In genomic region chr3:195542691-195543641, GRCh38 we compare ENCODE assay signal across 8 cellular contexts. TPM values are rescaled to one million over a fixed set of nuclear protein-coding genes. Genes with fewer than 3 reads are reported as not detected.
DNase-seq lines count a peak whose midpoint lies in the region; ATAC-seq and TF ChIP-seq lines count a peak whose summit lies in the region.

Gene PPP1R2, minus strand, starts transcription at chr3:195543325. Its CDS starts 300 bp downstream, at chr3:195543025.

- H3K27ac Mint-ChIP-seq in activated naive CD4-positive, alpha-beta T cell treated with anti-CD3 and anti-CD28 coated beads, Interleukin-2, amount 10 ng/mL, durations not matched to agents 7 days and 5 days: peak within 1 kb of the TSS; percentile 96

- peak within 1 kb of the TSS; percentile 89 for H3K9ac ChIP-seq in SK-N-MC (ENCODE audit: insufficient read length)

- peaks cover 73% of the 10 kb centered on the region for H3K4me1 Mint-ChIP-seq in activated naive CD4-positive, alpha-beta T cell treated with anti-CD3 and anti-CD28 coated beads, Interleukin-2, amount 10 ng/mL, durations not matched to agents 7 days and 5 days

- peak within 1 kb of the TSS; percentile 90 for H3K4me3 ChIP-seq in SK-N-MC
- peak within 1 kb of the TSS; percentile 74 to 89 for H3K4me3 ChIP-seq in gastroesophageal sphincter

- peaks cover 0 to 78% (median 16%) of the 10 kb centered on the region in 3 donors for H3K4me1 ChIP-seq in gastroesophageal sphincter

- peak; percentile 90 for ATAC-seq in gastroesophageal sphincter

- TF ChIP-seq POLR2A in gastroesophageal sphincter (IDR thresholded peaks at IDR 0.05): peak; percentile 96 to 97

- TF ChIP-seq EP300 in gastroesophageal sphincter (IDR thresholded peaks at IDR 0.05): no peak

- no peaks in the 10 kb centered on the region for H3K27me3 Mint-ChIP-seq in activated naive CD4-positive, alpha-beta T cell treated with anti-CD3 and anti-CD28 coated beads, Interleukin-2, amount 10 ng/mL, durations not matched to agents 7 days and 5 days

- no peaks in the 10 kb centered on the region for H3K9me3 Mint-ChIP-seq in activated naive CD4-positive, alpha-beta T cell treated with anti-CD3 and anti-CD28 coated beads, Interleukin-2, amount 10 ng/mL, durations not matched to agents 7 days and 5 days

- POLR2A ChIA-PET in HEK293T (lab: Yijun Ruan, JAX): interaction anchor here (0.6 to 1.6 kb wide), 7 partner anchors 10 to 102 kb away, joined by 4 to 10 read pairs (median 4); partner anchors contain the start of gene APOD

- peak within 1 kb of the TSS; percentile 83 for H3K4me3 Mint-ChIP-seq in activated naive CD4-positive, alpha-beta T cell treated with anti-CD3 and anti-CD28 coated beads, Interleukin-2, amount 10 ng/mL, durations not matched to agents 7 days and 5 days

- CTCF ChIA-PET in HEK293T (lab: Yijun Ruan, JAX): interaction anchor here (0.6 to 0.7 kb wide), 2 partner anchors 272 to 655 kb away, joined by 3 to 4 read pairs; partner anchors contain the start of gene XXYLT1
- CTCF ChIA-PET in activated naive CD4-positive, alpha-beta T cell treated with anti-CD3 and anti-CD28 coated beads, Interleukin-2, amount 10 ng/mL, durations not matched to agents 7 days and 5 days (lab: Charles Lee): interaction anchor here (0.6 to 4.2 kb wide), 7 partner anchors 8 to 743 kb away, joined by 3 to 24 read pairs (median 3); partner anchors contain the start of gene XXYLT1

- H3K9me3 ChIP-seq in SK-N-MC (ENCODE audit: low read depth, low read length): no peaks in the 10 kb centered on the region
- no peaks in the 10 kb centered on the region for H3K9me3 ChIP-seq in gastroesophageal sphincter

- DNase-seq in GM03348 (ENCODE audit: low spot score): peak; percentile 99
- DNase-seq in HEK293T (ENCODE audit: extremely low spot score): peak; percentile 89
- peak; percentile 80 for DNase-seq in MV-4-11 (lab: John Stamatoyannopoulos, UW)
- DNase-seq in SK-N-MC (ENCODE audit: low read depth, low spot score): no peak
- peak; percentile 91 for DNase-seq in activated naive CD4-positive, alpha-beta T cell treated with anti-CD3 and anti-CD28 coated beads, Interleukin-2, amount 10 ng/mL, durations not matched to agents 7 days and 5 days
- DNase-seq in nucleus accumbens (lab: John Stamatoyannopoulos, UW): peak in 55 of 56 donors; percentile 30 to 95 (median 84)
- DNase-seq in superior temporal gyrus (ENCODE audit: extremely low spot score): peak; percentile 88

- H3K27me3 ChIP-seq in gastroesophageal sphincter: no peaks in the 10 kb centered on the region

- WGBS in gastroesophageal sphincter (ENCODE audit: low coverage in 1 of 2), 2 donors: 1 to 2% methylated on average over 6 to 20 of the region's 105 CpGs

- peaks cover 15% of the 10 kb centered on the region for H3K36me3 Mint-ChIP-seq in activated naive CD4-positive, alpha-beta T cell treated with anti-CD3 and anti-CD28 coated beads, Interleukin-2, amount 10 ng/mL, durations not matched to agents 7 days and 5 days

- H3K36me3 ChIP-seq in SK-N-MC (ENCODE audit: insufficient read depth, low read length) (no peaks in the 10 kb centered on the region), gastroesophageal sphincter (no peaks in the 10 kb centered on the region)

- TF ChIP-seq CTCF in gastroesophageal sphincter (IDR thresholded peaks at IDR 0.05): no peak

- H3K27ac ChIP-seq in SK-N-MC (no peak within 1 kb of the TSS), gastroesophageal sphincter (peak within 1 kb of the TSS; percentile 85 to 96 (median 95))

TF ChIP-seq in HEK293T, 16 proteins besides CTCF, POLR2A, EP300 and RAD21:
- no peak for TF ChIP-seq NFRKB (IDR thresholded peaks at IDR 0.05)
- no peak for TF ChIP-seq FOXM1 (IDR thresholded peaks at IDR 0.05; ENCODE audit: borderline replicate concordance)
- no peak; the same call in 1 of the 2 replicates for TF ChIP-seq L3MBTL2 (conservative IDR thresholded peaks at IDR 0.05)
- TF ChIP-seq SP1 (IDR thresholded peaks at IDR 0.05): no peak
- TF ChIP-seq TARDBP (IDR thresholded peaks at IDR 0.05): no peak
- TF ChIP-seq ZNF384 (IDR thresholded peaks at IDR 0.05): no peak
- TF ChIP-seq ELF4 (IDR thresholded peaks at IDR 0.05): no peak
- TF ChIP-seq FOXK2 (IDR thresholded peaks at IDR 0.05): no peak
- no peak for TF ChIP-seq HDGF (IDR thresholded peaks at IDR 0.05; ENCODE audit: borderline replicate concordance)
- TF ChIP-seq SUZ12 (IDR thresholded peaks at IDR 0.05): no peak
- TF ChIP-seq FOXA1 (IDR thresholded peaks at IDR 0.05): no peak
- TF ChIP-seq CTBP1 (IDR thresholded peaks at IDR 0.05; ENCODE audit: borderline replicate concordance): no peak

RNA-seq across cellular contexts. Expression of gene PPP1R2, which starts in this region (rescaled TPM):
- 100 to 1,000 TPM in 1 of 4 donors, 10 to 100 TPM in 3; 63.1 to 472 (median 80.7) TPM for total RNA-seq in gastroesophageal sphincter
